1 cellular context compared by ENCODE assay signal in genomic region chr14:89330236-89331002, GRCh38.
TF ChIP-seq lines count a peak whose summit lies in the region.

No MANE protein-coding gene starts in this region.

TF ChIP-seq in GM12878, 131 proteins besides CTCF, POLR2A, EP300 and RAD21 (continued from another document):
- TF ChIP-seq ZBTB40 (IDR thresholded peaks at IDR 0.05; ENCODE audit: borderline replicate concordance), result no peak
- no peak for TF ChIP-seq SMARCA5 (IDR thresholded peaks at IDR 0.05)
- TF ChIP-seq PML (IDR thresholded peaks at IDR 0.05; ENCODE audit: low read length), result no peak
- no peak for TF ChIP-seq RCOR1 (conservative IDR thresholded peaks at IDR 0.05; ENCODE audit: low read depth, low read length)
- no peak for TF ChIP-seq ZBED1 (IDR thresholded peaks at IDR 0.05; ENCODE audit: borderline replicate concordance)
